Comparison of ENCODE assay signal across 12 cellular contexts in genomic region chr2:196961889-196962288, GRCh38. TPM values are rescaled to one million over a fixed set of nuclear protein-coding genes. Genes with fewer than 3 reads are reported as not detected.
DNase-seq lines count a peak whose midpoint lies in the region; ATAC-seq and TF ChIP-seq lines count a peak whose summit lies in the region.
"Had no signal": no experiment of that assay in that cellular context is flagged by ENCODE, and none has a peak within 500 bp of the region (broad histone marks: within the 10 kb centered on the region; RNA-seq: fewer than 3 reads in every experiment).

No MANE protein-coding gene starts in this region.

- no peak overlapping the region for H3K4me3 ChIP-seq in CD8-positive, alpha-beta T cell (ENCODE audit: low read depth, low read length)
- H3K4me3 ChIP-seq: SJSA1, tibial nerve had no signal

- peak; percentile 22 for DNase-seq in activated CD4-positive, alpha-beta T cell treated with anti-CD3 and anti-CD28 coated beads for 36 hours
- DNase-seq in activated CD4-positive, alpha-beta T cell treated with anti-CD3 and anti-CD28 coated beads, Interleukin-2, amount 50 U/mL, for 1 hour: no peak
- DNase-seq in natural killer cell treated with Interleukin-12 subunit alpha and Interleukin-12 subunit beta and Interleukin-15 and Interleukin-18, amount 100 ng/mL, for 72 hours (ENCODE audit: low spot score): no peak
- DNase-seq in NCI-H345 (lab: John Stamatoyannopoulos, UW) (no peak), AML-193 (lab: John Stamatoyannopoulos, UW) (no peak)
- no peak for DNase-seq in CD8-positive, alpha-beta T cell
- DNase-seq: hypothalamus; naive thymus-derived CD8-positive, alpha-beta T cell had no signal

- intact Hi-C loops in activated CD4-positive, alpha-beta T cell treated with anti-CD3 and anti-CD28 coated beads for 36 hours (cut with DNase I, micrococcal nuclease): loop anchor here (1.0 kb wide), 2 partner anchors 26 to 35 kb away; no protein-coding TSS in a partner anchor
- intact Hi-C loops in CD8-positive, alpha-beta T cell (cut with DNase I, micrococcal nuclease): no loop called here

- peaks cover 9% of the 10 kb centered on the region for H3K9me3 Mint-ChIP-seq in activated CD4-positive, alpha-beta T cell treated with anti-CD3 and anti-CD28 coated beads for 36 hours (ENCODE audit: low read depth)
- no peaks in the 10 kb centered on the region for H3K9me3 Mint-ChIP-seq in natural killer cell treated with Interleukin-12 subunit alpha and Interleukin-12 subunit beta and Interleukin-15 and Interleukin-18, amount 100 ng/mL, for 72 hours
- H3K9me3 Mint-ChIP-seq in CD8-positive, alpha-beta T cell: no peaks in the 10 kb centered on the region

- no peaks in the 10 kb centered on the region for H3K27me3 ChIP-seq in CD8-positive, alpha-beta T cell (ENCODE audit: insufficient read depth, low read length)
- H3K27me3 ChIP-seq: SJSA1, tibial nerve had no signal

- no peak for TF ChIP-seq CTCF in CD8-positive, alpha-beta T cell (IDR thresholded peaks at IDR 0.05)

- H3K4me1 Mint-ChIP-seq in activated CD4-positive, alpha-beta T cell treated with anti-CD3 and anti-CD28 coated beads for 36 hours: peaks cover 31% of the 10 kb centered on the region
- peaks cover 32 to 56% of the 10 kb centered on the region in 2 donors for H3K4me1 Mint-ChIP-seq in natural killer cell treated with Interleukin-12 subunit alpha and Interleukin-12 subunit beta and Interleukin-15 and Interleukin-18, amount 100 ng/mL, for 72 hours (ENCODE audit: low read depth in 2 of 2)
- peaks cover 3% of the 10 kb centered on the region for H3K4me1 Mint-ChIP-seq in CD8-positive, alpha-beta T cell (ENCODE audit: low read depth)

- no peaks in the 10 kb centered on the region for H3K27me3 Mint-ChIP-seq in activated CD4-positive, alpha-beta T cell treated with anti-CD3 and anti-CD28 coated beads for 36 hours
- no peaks in the 10 kb centered on the region for H3K27me3 Mint-ChIP-seq in natural killer cell treated with Interleukin-12 subunit alpha and Interleukin-12 subunit beta and Interleukin-15 and Interleukin-18, amount 100 ng/mL, for 72 hours
- no peaks in the 10 kb centered on the region for H3K27me3 Mint-ChIP-seq in CD8-positive, alpha-beta T cell (ENCODE audit: low read depth)

- H3K36me3 ChIP-seq in CD8-positive, alpha-beta T cell (ENCODE audit: insufficient read depth, low read length): no peaks in the 10 kb centered on the region
- H3K36me3 ChIP-seq: SJSA1, tibial nerve had no signal

- POLR2A ChIA-PET in activated CD4-positive, alpha-beta T cell treated with anti-CD3 and anti-CD28 coated beads for 36 hours (lab: Charles Lee): interaction anchor here (0.6 to 2.0 kb wide), 4 partner anchors 28 to 818 kb away, joined by 3 to 11 read pairs (median 6); no protein-coding TSS in a partner anchor
- POLR2A ChIA-PET in CD8-positive, alpha-beta T cell (lab: Charles Lee): no interaction called here

- no peak overlapping the region for H3K4me3 Mint-ChIP-seq in activated CD4-positive, alpha-beta T cell treated with anti-CD3 and anti-CD28 coated beads for 36 hours
- H3K4me3 Mint-ChIP-seq in natural killer cell treated with Interleukin-12 subunit alpha and Interleukin-12 subunit beta and Interleukin-15 and Interleukin-18, amount 100 ng/mL, for 72 hours: peak overlapping the region; percentile 81
- no peak overlapping the region for H3K4me3 Mint-ChIP-seq in CD8-positive, alpha-beta T cell
- H3K4me3 Mint-ChIP-seq: naive thymus-derived CD8-positive, alpha-beta T cell had no signal

- no peaks in the 10 kb centered on the region for H3K4me1 ChIP-seq in CD8-positive, alpha-beta T cell (ENCODE audit: insufficient read depth, low read length)

- H3K27ac ChIP-seq in CD8-positive, alpha-beta T cell (ENCODE audit: low read depth, low read length): no peak overlapping the region
- H3K27ac ChIP-seq: SJSA1, tibial nerve had no signal

- no peaks in the 10 kb centered on the region for H3K9me3 ChIP-seq in CD8-positive, alpha-beta T cell (ENCODE audit: low read length)
- H3K9me3 ChIP-seq: SJSA1, tibial nerve had no signal

- CTCF ChIA-PET in activated CD4-positive, alpha-beta T cell treated with anti-CD3 and anti-CD28 coated beads for 36 hours (lab: Charles Lee): interaction anchor here (1.3 to 1.7 kb wide), 2 partner anchors 14 to 34 kb away, joined by 3 to 5 read pairs; no protein-coding TSS in a partner anchor
- CTCF ChIA-PET in CD8-positive, alpha-beta T cell (lab: Charles Lee): no interaction called here

- ATAC-seq in activated CD4-positive, alpha-beta T cell treated with anti-CD3 and anti-CD28 coated beads for 36 hours: peak; percentile 89
- ATAC-seq in GM21717 (IDR thresholded peaks at IDR 0.05; ENCODE audit: unreplicated experiment): peak; percentile 95
- peak; percentile 99 for ATAC-seq in HG03280 (IDR thresholded peaks at IDR 0.05; ENCODE audit: unreplicated experiment)
- peak; percentile 92 to 95 for ATAC-seq in natural killer cell treated with Interleukin-12 subunit alpha and Interleukin-12 subunit beta and Interleukin-15 and Interleukin-18, amount 100 ng/mL, for 72 hours
- no peak for ATAC-seq in CD8-positive, alpha-beta T cell
- ATAC-seq: naive thymus-derived CD8-positive, alpha-beta T cell had no signal

- H3K36me3 Mint-ChIP-seq in activated CD4-positive, alpha-beta T cell treated with anti-CD3 and anti-CD28 coated beads for 36 hours (ENCODE audit: low read depth): peaks cover 3% of the 10 kb centered on the region
- peaks cover 11% of the 10 kb centered on the region for H3K36me3 Mint-ChIP-seq in natural killer cell treated with Interleukin-12 subunit alpha and Interleukin-12 subunit beta and Interleukin-15 and Interleukin-18, amount 100 ng/mL, for 72 hours
- peaks cover 3% of the 10 kb centered on the region for H3K36me3 Mint-ChIP-seq in CD8-positive, alpha-beta T cell

- H3K27ac Mint-ChIP-seq in activated CD4-positive, alpha-beta T cell treated with anti-CD3 and anti-CD28 coated beads for 36 hours: peak overlapping the region; percentile 58
- H3K27ac Mint-ChIP-seq in natural killer cell treated with Interleukin-12 subunit alpha and Interleukin-12 subunit beta and Interleukin-15 and Interleukin-18, amount 100 ng/mL, for 72 hours: peak overlapping the region; percentile 40 to 81
- no peak overlapping the region for H3K27ac Mint-ChIP-seq in CD8-positive, alpha-beta T cell

RNA-seq across cellular contexts. Expression of gene PGAP1, which starts 35.4 kb away (rescaled TPM):
- total RNA-seq in activated CD4-positive, alpha-beta T cell treated with anti-CD3 and anti-CD28 coated beads for 36 hours: 10 to 100 TPM; 22.2 to 25.1 TPM
- total RNA-seq in natural killer cell treated with Interleukin-12 subunit alpha and Interleukin-12 subunit beta and Interleukin-15 and Interleukin-18, amount 100 ng/mL, for 72 hours: 10 to 100 TPM; 11.6 to 65.0 TPM
- 10 to 100 TPM; 11.6 to 12.3 TPM for total RNA-seq in CD8-positive, alpha-beta T cell

Comparison
In these comparisons a context has a peak if more than half of its experiments do, and no peak if none do; other contexts are left out.
1. intact Hi-C loops: an anchor here in activated CD4-positive, alpha-beta T cell treated with anti-CD3 and anti-CD28 coated beads for 36 hours (1.0 kb wide); none called in CD8-positive, alpha-beta T cell.